ENCODE assay signal across 8 cellular contexts in genomic region chr15:67835349-67836133, GRCh38. TPM values are rescaled to one million over a fixed set of nuclear protein-coding genes. Genes with fewer than 3 reads are reported as not detected.
A peak's percentile ranks its signal among the peaks of the same experiment; 100 is the strongest.
DNase-seq lines count a peak whose midpoint lies in the region; ATAC-seq and TF ChIP-seq lines count a peak whose summit lies in the region.

No MANE protein-coding gene starts in this region.

- no peak for TF ChIP-seq CTCF in CD8-positive, alpha-beta T cell (IDR thresholded peaks at IDR 0.05)
- no peak for TF ChIP-seq CTCF in epithelial cell of esophagus (IDR thresholded peaks at IDR 0.05; ENCODE audit: insufficient read depth, low read depth, low read length, missing control alignments)
- no peak for TF ChIP-seq CTCF in osteocyte (IDR thresholded peaks at IDR 0.05)

- intact Hi-C loops in CD8-positive, alpha-beta T cell (cut with DNase I, micrococcal nuclease): loop anchor here (1.0 to 10.0 kb wide), 11 partner anchors 52 to 979 kb away; partner anchors contain the start of genes C15orf61 (in 2 of the 2), AAGAB (in 1 of the 2), IQCH (in 1 of the 2) and SMAD3 (in 1 of the 2)

- peaks cover 41% of the 10 kb centered on the region for H3K27me3 Mint-ChIP-seq in CD8-positive, alpha-beta T cell (ENCODE audit: low read depth)
- peaks cover 48% of the 10 kb centered on the region for H3K27me3 Mint-ChIP-seq in osteocyte (ENCODE audit: unreplicated experiment)

- no peaks in the 10 kb centered on the region for H3K36me3 ChIP-seq in CD8-positive, alpha-beta T cell (ENCODE audit: insufficient read depth, low read length)

- peaks cover 44% of the 10 kb centered on the region for H3K4me1 ChIP-seq in CD8-positive, alpha-beta T cell (ENCODE audit: insufficient read depth, low read length)

- POLR2A ChIA-PET in CD8-positive, alpha-beta T cell (lab: Charles Lee): interaction anchor here (0.7 to 2.2 kb wide), 2 partner anchors 15 to 52 kb away, joined by 3 to 10 read pairs; no protein-coding TSS in a partner anchor

- H3K27ac ChIP-seq in CD8-positive, alpha-beta T cell (ENCODE audit: low read depth, low read length): no peak overlapping the region

- no peak overlapping the region for H3K27ac Mint-ChIP-seq in CD8-positive, alpha-beta T cell
- no peak overlapping the region for H3K27ac Mint-ChIP-seq in osteocyte (ENCODE audit: unreplicated experiment)

- ATAC-seq in CD8-positive, alpha-beta T cell: no peak
- ATAC-seq in GM21515 (IDR thresholded peaks at IDR 0.05; ENCODE audit: unreplicated experiment) (no peak), HG03175 (IDR thresholded peaks at IDR 0.05; ENCODE audit: unreplicated experiment) (no peak)

- H3K9me3 Mint-ChIP-seq in CD8-positive, alpha-beta T cell: no peaks in the 10 kb centered on the region
- no peaks in the 10 kb centered on the region for H3K9me3 Mint-ChIP-seq in osteocyte (ENCODE audit: unreplicated experiment)

- H3K9me3 ChIP-seq in CD8-positive, alpha-beta T cell (ENCODE audit: low read length): no peaks in the 10 kb centered on the region

- CTCF ChIA-PET in CD8-positive, alpha-beta T cell (lab: Charles Lee): interaction anchor here (0.7 to 5.4 kb wide), 32 partner anchors 10 to 889 kb away, joined by 3 to 98 read pairs (median 4); partner anchors contain the start of genes C15orf61, MAP2K5 and SKOR1

- DNase-seq in CD8-positive, alpha-beta T cell: no peak
- DNase-seq in NCI-H69 (lab: John Stamatoyannopoulos, UW): peak; percentile 33
- no peak for DNase-seq in epithelial cell of esophagus (ENCODE audit: low read depth)
- DNase-seq in osteocyte (ENCODE audit: extremely low spot score, unreplicated experiment): no peak
- DNase-seq in ecto neural progenitor cell (ENCODE audit: low spot score): no peak
- no peak for DNase-seq in AML-193 (lab: John Stamatoyannopoulos, UW)

- peak overlapping the region; percentile 61 for H3K4me3 ChIP-seq in CD8-positive, alpha-beta T cell (ENCODE audit: low read depth, low read length)
- peak overlapping the region; percentile 41 for H3K4me3 ChIP-seq in epithelial cell of esophagus (ENCODE audit: low read length)

- peaks cover 46% of the 10 kb centered on the region for H3K4me1 Mint-ChIP-seq in CD8-positive, alpha-beta T cell (ENCODE audit: low read depth)
- H3K4me1 Mint-ChIP-seq in osteocyte (ENCODE audit: unreplicated experiment): peaks cover 41% of the 10 kb centered on the region

- peak overlapping the region; percentile 83 for H3K4me3 Mint-ChIP-seq in CD8-positive, alpha-beta T cell
- H3K4me3 Mint-ChIP-seq in osteocyte (ENCODE audit: unreplicated experiment): peak overlapping the region; percentile 59

- peaks cover 40% of the 10 kb centered on the region for H3K27me3 ChIP-seq in CD8-positive, alpha-beta T cell (ENCODE audit: insufficient read depth, low read length)

- H3K36me3 Mint-ChIP-seq in CD8-positive, alpha-beta T cell: peaks cover 2% of the 10 kb centered on the region
- no peaks in the 10 kb centered on the region for H3K36me3 Mint-ChIP-seq in osteocyte (ENCODE audit: unreplicated experiment)

RNA-seq across cellular contexts. Expression of gene RNU6-1, which starts 4.3 kb away (rescaled TPM):
- total RNA-seq in CD8-positive, alpha-beta T cell: not detected
- not detected in 2 replicates for total RNA-seq in osteocyte

RNA-seq across cellular contexts. Expression of gene SKOR1, which starts 10.2 kb away (rescaled TPM):
- total RNA-seq in CD8-positive, alpha-beta T cell: 1 to 10 TPM; 1.8 to 2.3 TPM
- total RNA-seq in osteocyte: 0.42 and 0.48 TPM in 2 replicates
